In the genomic region with DNA sequence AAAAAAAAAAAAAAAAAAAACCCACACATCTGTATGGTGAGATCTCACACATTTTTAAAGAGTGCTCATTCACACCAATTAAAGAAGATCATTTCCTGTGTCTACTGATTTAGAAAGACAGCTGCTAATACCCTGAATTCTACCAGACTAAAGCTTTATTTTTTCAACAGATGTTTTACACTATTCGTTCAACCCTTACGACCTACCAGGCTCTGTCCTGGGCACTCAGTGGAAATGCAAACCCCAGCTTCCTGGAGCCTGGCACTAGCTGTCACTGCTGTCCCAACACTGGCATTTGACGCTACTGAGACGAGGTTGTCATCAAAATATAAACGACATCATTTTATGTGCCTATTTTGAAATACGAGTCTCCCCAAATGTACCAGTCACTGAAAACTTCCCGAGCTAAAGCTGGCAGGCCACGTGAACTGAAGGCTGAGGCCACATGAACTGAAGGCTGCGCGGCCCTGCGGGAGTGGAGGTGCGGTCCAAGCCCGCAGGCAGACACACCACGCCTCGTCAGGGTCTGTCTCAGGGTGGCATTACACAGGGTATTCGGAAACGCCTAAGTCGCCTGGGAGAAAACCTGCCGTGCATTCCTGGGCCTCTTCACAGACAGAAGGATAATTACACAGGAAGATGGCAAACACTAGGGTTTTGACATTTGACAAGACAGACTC, we compare ENCODE assay signal across 18 cellular contexts. TPM values are rescaled to one million over a fixed set of nuclear protein-coding genes. Genes with fewer than 3 reads are reported as not detected.
A peak's percentile ranks its signal among the peaks of the same experiment; 100 is the strongest.
DNase-seq lines count a peak whose midpoint lies in the region; ATAC-seq, FAIRE-seq and TF ChIP-seq lines count a peak whose summit lies in the region.
"Had no signal": no experiment of that assay in that cellular context is flagged by ENCODE, and none has a peak within 500 bp of the region (broad histone marks: within the 10 kb centered on the region; RNA-seq: fewer than 3 reads in every experiment).

No MANE protein-coding gene starts in this region.

- no peak for ATAC-seq in RWPE2 (ENCODE audit: low read depth)
- ATAC-seq in naive B cell (ENCODE audit: low read depth in 2 of 2) = peak; percentile 31 to 40
- ATAC-seq in aorta (ENCODE audit: low FRiP score) = no peak

- no peaks in the 10 kb centered on the region for H3K9me3 Mint-ChIP-seq in naive B cell
- H3K9me3 Mint-ChIP-seq: activated T-helper 2 cell treated with anti-CD3 and anti-CD28 coated beads, Interferon-gamma antibody, Interleukin-2, Interleukin-4, amounts not matched to agents 10 μg/mL and 5 μg/mL and 100 μg/mL, durations not matched to agents 14 hours and 24 hours and 36 hours had no signal

- H3K36me3 Mint-ChIP-seq in naive B cell = peaks cover 10 to 35% of the 10 kb centered on the region in 2 donors

- H3K27me3 Mint-ChIP-seq in naive B cell = no peaks in the 10 kb centered on the region

- peak overlapping the region; percentile 88 to 98 (median 94) for H3K27ac Mint-ChIP-seq in naive B cell

- 66 to 91% methylated on average over 19 of the region's 19 CpGs for WGBS in aorta, 2 donors

- H3K4me1 ChIP-seq in ACC112 (ENCODE audit: control insufficient read depth, insufficient read depth, low read length, unreplicated experiment) (peaks cover 25% of the 10 kb centered on the region), RWPE2 (ENCODE audit: insufficient read depth, poor library complexity, severe bottlenecking) (peaks cover 16% of the 10 kb centered on the region), aorta (ENCODE audit: control insufficient read depth in 1 of 2, insufficient read depth in 2 of 2, low read length in 2 of 2) (peaks cover 0 to 6% of the 10 kb centered on the region in 2 donors)

- H3K4me1 Mint-ChIP-seq in naive B cell = peaks cover 74 to 100% (median 79%) of the 10 kb centered on the region in 3 donors

- intact Hi-C loops in aorta (cut with DNase I) = no loop called here

- peak; percentile 86 for FAIRE-seq in GM18507 (lab: Jason Lieb, UNC)

- H3K36me3 ChIP-seq in ACC112 (ENCODE audit: insufficient read depth, low read length) = peaks cover 26% of the 10 kb centered on the region; the same call in 1 of the 2 replicates
- H3K36me3 ChIP-seq in RWPE2 (ENCODE audit: low read depth) = peaks cover 86% of the 10 kb centered on the region
- peaks cover 5 to 23% of the 10 kb centered on the region in 2 donors for H3K36me3 ChIP-seq in aorta (ENCODE audit: control insufficient read depth in 1 of 2, insufficient read depth in 2 of 2, low read length in 1 of 2)

- H3K4me3 Mint-ChIP-seq in naive B cell = peak overlapping the region; percentile 43 to 93 (median 74)

- no peak overlapping the region for H2AFZ ChIP-seq in ACC112 (ENCODE audit: low read length, unreplicated experiment)
- H2AFZ ChIP-seq: hepatocyte had no signal

- TF ChIP-seq CTCF in RWPE2 (IDR thresholded peaks at IDR 0.05; ENCODE audit: poor library complexity, severe bottlenecking) = no peak

- H3K27me3 ChIP-seq in ACC112 (ENCODE audit: insufficient read depth, low read length) (no peaks in the 10 kb centered on the region), RWPE2 (ENCODE audit: insufficient read depth, poor library complexity, severe bottlenecking) (no peaks in the 10 kb centered on the region), aorta (ENCODE audit: control insufficient read depth in 1 of 2, insufficient read depth in 2 of 2, low read length in 1 of 2) (no peaks in the 10 kb centered on the region)
- H3K27me3 ChIP-seq: cardiac muscle cell, hepatocyte had no signal

- H3K4me3 ChIP-seq in ACC112 (ENCODE audit: low read depth, low read length) = no peak overlapping the region
- no peak overlapping the region for H3K4me3 ChIP-seq in RWPE2 (ENCODE audit: severe bottlenecking)
- H3K4me3 ChIP-seq in aorta (ENCODE audit: low read length in 2 of 2) = no peak overlapping the region
- H3K4me3 ChIP-seq: cardiac muscle cell, hepatocyte had no signal

- H3K79me2 ChIP-seq in ACC112 (ENCODE audit: control insufficient read depth, insufficient read depth, low read length, unreplicated experiment) = peaks cover 7% of the 10 kb centered on the region
- H3K79me2 ChIP-seq: hepatocyte had no signal

- DNase-seq in GM18507 (ENCODE audit: extremely low spot score, insufficient read length, low read depth) (no peak), RWPE2 (ENCODE audit: low spot score) (no peak), naive B cell (no peak), NCI-H1417 (lab: John Stamatoyannopoulos, UW) (no peak), NCI-H345 treated with DMSO at 0.1 percent for 48 hours (lab: John Stamatoyannopoulos, UW; ENCODE audit: unreplicated experiment) (no peak), aorta (no peak), NCI-H524 treated with DMSO at 0.1 percent for 48 hours (lab: John Stamatoyannopoulos, UW) (no peak)
- DNase-seq: erythroblast; NCI-H1092; NCI-H526 treated with DMSO at 0.1 percent for 48 hours; SHP77 treated with DMSO at 0.1 percent for 48 hours; stimulated activated CD8-positive, alpha-beta memory T cell treated with anti-CD3 and anti-CD28 coated beads, Interleukin-4, amount 100 ng/mL, for 48 hours had no signal

- H3K27ac ChIP-seq in ACC112 (ENCODE audit: low read depth, low read length) (peak overlapping the region; percentile 91), RWPE2 (ENCODE audit: poor library complexity, severe bottlenecking) (peak overlapping the region; percentile 62), aorta (ENCODE audit: low read depth in 1 of 2, low read length in 2 of 2) (peak overlapping the region in 1 of 2 donors; percentile 7)
- H3K27ac ChIP-seq: cardiac muscle cell, hepatocyte, VCaP had no signal

- H3K9me3 ChIP-seq in RWPE2 (ENCODE audit: severe bottlenecking) = no peaks in the 10 kb centered on the region
- no peaks in the 10 kb centered on the region for H3K9me3 ChIP-seq in aorta (ENCODE audit: control insufficient read depth, low read length)

RNA-seq across cellular contexts. Expression of gene SLC15A4, which starts 27.2 kb away (rescaled TPM):
- polyA plus RNA-seq in naive B cell (ENCODE audit: low read depth in 6 of 6) (10 to 100 TPM in 4 of 6 donors, 1 to 10 TPM in 2; 4.5 to 34.3 (median 13.8) TPM), aorta (10 to 100 TPM; 16.0 to 21.1 TPM)
- total RNA-seq in aorta = 10 to 100 TPM; 36.2 to 38.6 TPM

RNA-seq across cellular contexts. Expression of gene GLT1D1, which starts 56.7 kb away (rescaled TPM):
- polyA plus RNA-seq in naive B cell (ENCODE audit: low read depth in 6 of 6) = under 1 TPM in 4 of 6 donors, not detected in 2; 0.13 to 0.52 (median 0.33) TPM
- total RNA-seq in aorta = 1 to 10 TPM in 1 of 2 donors, under 1 TPM in 1; 0.78 to 1.4 TPM
- under 1 TPM in 1 of 2 donors, not detected in 1; 0.54 TPM for polyA plus RNA-seq in aorta
- polyA plus RNA-seq: BJ had no signal

Comparison
In these comparisons a context has a peak if more than half of its experiments do, and no peak if none do; other contexts are left out.
1. ATAC-seq: peak in naive B cell (2 of 2); none in RWPE2 (single experiment) and aorta (single experiment).